Comparison of ENCODE assay signal across 20 cellular contexts in the genomic region with DNA sequence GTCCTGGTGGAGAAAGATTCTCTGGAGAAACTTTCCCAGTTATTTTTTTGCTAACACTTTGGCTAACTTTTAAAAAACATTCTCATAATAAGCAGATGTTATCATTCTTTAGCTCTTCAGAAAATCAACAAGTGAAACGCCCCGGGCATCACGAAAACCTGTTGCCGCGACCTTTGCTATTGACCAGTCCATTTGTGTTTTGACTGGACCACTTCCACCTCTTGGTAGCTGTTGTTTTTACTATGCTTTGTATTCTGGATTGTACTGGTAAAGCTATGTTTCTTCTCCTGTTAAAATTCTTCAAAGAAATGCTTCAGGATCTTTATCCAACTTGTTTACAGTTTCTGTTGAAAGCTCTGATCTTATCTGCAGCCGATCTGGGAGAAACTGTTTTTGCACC. TPM values are rescaled to one million over a fixed set of nuclear protein-coding genes. Genes with fewer than 3 reads are reported as not detected.
DNase-seq lines count a peak whose midpoint lies in the region; ATAC-seq, FAIRE-seq and TF ChIP-seq lines count a peak whose summit lies in the region.
"Had no signal": no experiment of that assay in that cellular context is flagged by ENCODE, and none has a peak within 500 bp of the region (broad histone marks: within the 10 kb centered on the region; RNA-seq: fewer than 3 reads in every experiment).

No MANE protein-coding gene starts in this region.

- H3K36me3 Mint-ChIP-seq in Calu3 (ENCODE audit: insufficient read depth, unreplicated experiment): no peaks in the 10 kb centered on the region
- H3K36me3 Mint-ChIP-seq: IgD-negative memory B cell had no signal

- H2AK5ac ChIP-seq in mesenchymal stem cell (ENCODE audit: low read length, severe bottlenecking): no peak overlapping the region

- CTCF ChIA-PET in endothelial cell of umbilical vein (lab: Charles Lee) (no interaction called here), Calu3 (lab: Charles Lee) (no interaction called here)

- H2AFZ ChIP-seq in endothelial cell of umbilical vein (ENCODE audit: low read depth, low read length): no peak overlapping the region
- no peak overlapping the region for H2AFZ ChIP-seq in mesenchymal stem cell (ENCODE audit: low read depth, low read length)

- no peaks in the 10 kb centered on the region for H3K9me3 Mint-ChIP-seq in Calu3 (ENCODE audit: low read depth, unreplicated experiment)
- H3K9me3 Mint-ChIP-seq: CD4-positive, alpha-beta T cell had no signal

- no peak overlapping the region for H3K18ac ChIP-seq in mesenchymal stem cell (ENCODE audit: low read depth in 1 of 2, low read length in 2 of 2)

- H3K9me1 ChIP-seq in endothelial cell of umbilical vein (replicated peaks; ENCODE audit: control insufficient read depth, extremely low read depth, insufficient read depth, low read length): no peaks in the 10 kb centered on the region

- no peak overlapping the region for H3K4ac ChIP-seq in mesenchymal stem cell (ENCODE audit: low read depth in 1 of 2, low read length in 2 of 2)

- TF ChIP-seq POLR2A in endothelial cell of umbilical vein (IDR thresholded peaks at IDR 0.05; ENCODE audit: low read depth, low read length): no peak

- H4K20me1 ChIP-seq in endothelial cell of umbilical vein (replicated peaks; ENCODE audit: control insufficient read depth, extremely low read depth, insufficient read depth, low read length): no peaks in the 10 kb centered on the region
- H4K20me1 ChIP-seq: BLaER1 had no signal

- WGBS in mesenchymal stem cell: 55% methylated on average over 6 of the region's 6 CpGs

- H3K14ac ChIP-seq in mesenchymal stem cell (ENCODE audit: low read length in 2 of 2): no peak overlapping the region

- no peak overlapping the region for H3K4me3 ChIP-seq in adipocyte (ENCODE audit: low read length)
- H3K4me3 ChIP-seq in endothelial cell of umbilical vein (replicated peaks in 1 of 3; ENCODE audit: insufficient read depth in 1 of 3, low read depth in 1 of 3, low read length in 3 of 3): no peak overlapping the region
- no peak overlapping the region for H3K4me3 ChIP-seq in mesenchymal stem cell (ENCODE audit: insufficient read depth in 1 of 2, low read depth in 1 of 2, low read length in 2 of 2)
- H3K4me3 ChIP-seq: BLaER1, SK-N-MC had no signal

- H3K27me3 Mint-ChIP-seq in Calu3 (ENCODE audit: unreplicated experiment): no peaks in the 10 kb centered on the region

- POLR2A ChIA-PET in endothelial cell of umbilical vein (lab: Charles Lee): no interaction called here

- FAIRE-seq in endothelial cell of umbilical vein (lab: Jason Lieb, UNC): no peak
- FAIRE-seq: GM12891 had no signal

- BruUV-seq in endothelial cell of umbilical vein (replicated peaks; lab: Mats Ljungman, UMichigan) (no TSS peak), Calu3 (replicated peaks; lab: Mats Ljungman, UMichigan) (no TSS peak)

- no peaks in the 10 kb centered on the region for H3K4me1 ChIP-seq in adipocyte (ENCODE audit: control insufficient read depth, insufficient read depth, low read length)
- no peaks in the 10 kb centered on the region for H3K4me1 ChIP-seq in endothelial cell of umbilical vein (ENCODE audit: control insufficient read depth, extremely low read depth, insufficient read depth, low read length)
- H3K4me1 ChIP-seq in mesenchymal stem cell (ENCODE audit: control insufficient read depth, insufficient read depth, low read depth, low read length): no peaks in the 10 kb centered on the region

- no peak overlapping the region for H2BK12ac ChIP-seq in mesenchymal stem cell (ENCODE audit: low read length in 2 of 2)

- H3K23ac ChIP-seq in mesenchymal stem cell (ENCODE audit: low read length in 2 of 2): no peak overlapping the region

- H4K8ac ChIP-seq in mesenchymal stem cell (ENCODE audit: low read length): no peak overlapping the region

- DNase-seq in adipocyte (ENCODE audit: low read depth) (peak; percentile 13), endothelial cell of umbilical vein (ENCODE audit: low read depth, low spot score) (peak; percentile 10), mesenchymal stem cell (peak; percentile 8), GM19240 (ENCODE audit: insufficient read length, low spot score) (no peak), Calu3 (no peak)
- DNase-seq in activated CD4-positive, alpha-beta T cell treated with anti-CD3 and anti-CD28 coated beads, Interleukin-2, amount 50 U/mL, for 4 hours: no peak
- DNase-seq: CD4-positive, alpha-beta T cell; COR-L47; GOT3; NCI-H1694 treated with DMSO at 0.1 percent for 48 hours; NCI-H2107; NCI-H748 treated with DMSO at 0.1 percent for 48 hours; SHP77 treated with DMSO at 0.1 percent for 48 hours had no signal

- dilution Hi-C loops in endothelial cell of umbilical vein (cut with MboI; ENCODE audit: extremely low pct_ligation_motif_present, low sequenced_read_pairs): no loop called here

- H3K4me3 Mint-ChIP-seq in Calu3 (ENCODE audit: low read depth, unreplicated experiment): no peak overlapping the region
- H3K4me3 Mint-ChIP-seq: CD4-positive, alpha-beta T cell; IgD-negative memory B cell had no signal

- H3K27ac ChIP-seq in endothelial cell of umbilical vein (ENCODE audit: insufficient read depth, low read depth, low read length) (no peak overlapping the region), mesenchymal stem cell (ENCODE audit: low read length, poor library complexity, severe bottlenecking) (no peak overlapping the region)
- H3K27ac ChIP-seq: BLaER1, RWPE1, SK-N-MC had no signal

- H3K79me2 ChIP-seq in endothelial cell of umbilical vein (ENCODE audit: control insufficient read depth, insufficient read depth, low read length): no peaks in the 10 kb centered on the region

- H3K27me3 ChIP-seq in adipocyte (replicated peaks; ENCODE audit: control insufficient read depth, insufficient read depth, low read length): no peaks in the 10 kb centered on the region
- peaks cover 2 to 3% of the 10 kb centered on the region in 2 experiments for H3K27me3 ChIP-seq in endothelial cell of umbilical vein (ENCODE audit: control insufficient read depth in 2 of 2, insufficient read depth in 2 of 2, low read length in 2 of 2)
- H3K27me3 ChIP-seq in mesenchymal stem cell (ENCODE audit: control insufficient read depth in 1 of 2, insufficient read depth in 1 of 2, low read length in 2 of 2): no peaks in the 10 kb centered on the region
- H3K27me3 ChIP-seq: BLaER1 had no signal

- H2BK120ac ChIP-seq in mesenchymal stem cell (ENCODE audit: low read depth, low read length): no peak overlapping the region

- H3K4me2 ChIP-seq in endothelial cell of umbilical vein (ENCODE audit: insufficient read depth, low read length): no peak overlapping the region
- no peak overlapping the region for H3K4me2 ChIP-seq in mesenchymal stem cell (ENCODE audit: low read length, poor library complexity, severe bottlenecking)
- H3K4me2 ChIP-seq: BLaER1 had no signal

- H3K79me1 ChIP-seq in mesenchymal stem cell (replicated peaks; ENCODE audit: low read length, poor library complexity, severe bottlenecking): no peaks in the 10 kb centered on the region

- intact Hi-C loops in endothelial cell of umbilical vein (cut with micrococcal nuclease) (no loop called here), Calu3 (cut with micrococcal nuclease; ENCODE audit: unreplicated experiment) (no loop called here)

- H3K36me3 ChIP-seq in adipocyte (ENCODE audit: control insufficient read depth, insufficient read depth, low read length, severe bottlenecking) (no peaks in the 10 kb centered on the region), endothelial cell of umbilical vein (ENCODE audit: control insufficient read depth in 2 of 2, extremely low read depth in 1 of 2, insufficient read depth in 2 of 2, low read length in 2 of 2) (no peaks in the 10 kb centered on the region), mesenchymal stem cell (ENCODE audit: control insufficient read depth in 1 of 2, insufficient read depth in 2 of 2, low read depth in 1 of 2, low read length in 2 of 2) (no peaks in the 10 kb centered on the region)
- H3K36me3 ChIP-seq: BLaER1 had no signal

- H4K91ac ChIP-seq in mesenchymal stem cell (ENCODE audit: low read length): no peak overlapping the region

- no peak overlapping the region for H3K27ac Mint-ChIP-seq in Calu3 (ENCODE audit: unreplicated experiment)
- H3K27ac Mint-ChIP-seq: CD4-positive, alpha-beta T cell; IgD-negative memory B cell had no signal

- no peak overlapping the region for H3K9ac ChIP-seq in adipocyte (ENCODE audit: low read length)
- H3K9ac ChIP-seq in endothelial cell of umbilical vein (replicated peaks; ENCODE audit: extremely low read depth, insufficient read depth, low read length): no peak overlapping the region
- no peak overlapping the region for H3K9ac ChIP-seq in mesenchymal stem cell (ENCODE audit: low read length)
- H3K9ac ChIP-seq: BLaER1 had no signal

- H2BK5ac ChIP-seq in mesenchymal stem cell (ENCODE audit: low read depth, low read length, poor library complexity, severe bottlenecking): no peak overlapping the region

- TF ChIP-seq CTCF in endothelial cell of umbilical vein (IDR thresholded peaks at IDR 0.05; ENCODE audit: extremely low read depth in 1 of 2, insufficient read depth in 1 of 2, low read depth in 1 of 2, low read length in 2 of 2) (no peak), Calu3 (IDR thresholded peaks at IDR 0.05; ENCODE audit: unreplicated experiment) (no peak)

- H3K9me3 ChIP-seq in adipocyte (ENCODE audit: control insufficient read depth, low read length): no peaks in the 10 kb centered on the region
- no peaks in the 10 kb centered on the region for H3K9me3 ChIP-seq in endothelial cell of umbilical vein (replicated peaks; ENCODE audit: control insufficient read depth, insufficient read depth, low read length)
- H3K9me3 ChIP-seq in mesenchymal stem cell (ENCODE audit: control insufficient read depth, low read length): no peaks in the 10 kb centered on the region
- H3K9me3 ChIP-seq: BLaER1 had no signal

- ATAC-seq in GM18907 (IDR thresholded peaks at IDR 0.05; ENCODE audit: unreplicated experiment): no peak
- ATAC-seq: HCT116 had no signal

- no peak overlapping the region for H2BK15ac ChIP-seq in mesenchymal stem cell (ENCODE audit: low read depth, poor library complexity, severe bottlenecking)

- no peaks in the 10 kb centered on the region for H3K4me1 Mint-ChIP-seq in Calu3 (ENCODE audit: low read depth, unreplicated experiment)
- H3K4me1 Mint-ChIP-seq: IgD-negative memory B cell had no signal

TF ChIP-seq in endothelial cell of umbilical vein, 7 proteins besides CTCF, POLR2A, EP300 and RAD21 (continues in another document):
- no peak for TF ChIP-seq GATA2 (IDR thresholded peaks at IDR 0.05; ENCODE audit: insufficient read depth, insufficient read length, low read depth, low read length)

RNA-seq across cellular contexts. Expression of a gene that starts 23.2 kb away (rescaled TPM):
- 41.0 and 51.5 TPM in 2 replicates for total RNA-seq in endothelial cell of umbilical vein
- polyA plus RNA-seq in endothelial cell of umbilical vein: 12.9 and 16.8 TPM in 2 replicates
- polyA plus RNA-seq in endothelial cell of umbilical vein (2011; cell fraction: cytosol; rRNA removed): 21.4 and 26.6 TPM in 2 replicates
- polyA plus RNA-seq in endothelial cell of umbilical vein (2011; cell fraction: nucleus; rRNA removed): 43.4 and 50.2 TPM in 2 replicates
- 44.7 and 48.9 TPM in 2 replicates for polyA plus RNA-seq in endothelial cell of umbilical vein (2012)
- polyA minus RNA-seq in endothelial cell of umbilical vein: 29.2 and 30.5 TPM in 2 replicates
- 16.0 TPM for polyA minus RNA-seq in endothelial cell of umbilical vein (2011; cell fraction: cytosol; rRNA and poly(A)+ RNA removed)
- 71.5 and 77.7 TPM in 2 replicates for polyA minus RNA-seq in endothelial cell of umbilical vein (2011; cell fraction: nucleus; rRNA and poly(A)+ RNA removed)
- 56.4 TPM for polyA plus RNA-seq in mesenchymal stem cell (2013, experiment 1 of 2)
- polyA plus RNA-seq in mesenchymal stem cell (2013, experiment 2 of 2): 61.5 TPM
- 40.1 and 44.0 TPM in 2 replicates for total RNA-seq in Calu3 (2022)

Comparison
In these comparisons a context has a peak if more than half of its experiments do, and no peak if none do; other contexts are left out.
1. DNase-seq: peak in adipocyte (single experiment), endothelial cell of umbilical vein (single experiment) and mesenchymal stem cell (single experiment); none in GM19240 (single experiment), activated CD4-positive, alpha-beta T cell treated with anti-CD3 and anti-CD28 coated beads, Interleukin-2, amount 50 U/mL, for 4 hours (0 of 2) and Calu3 (single experiment).